ENCODE assay signal across 31 cellular contexts in genomic region chr2:33505966-33506365, GRCh38. TPM values are rescaled to one million over a fixed set of nuclear protein-coding genes. Genes with fewer than 3 reads are reported as not detected.
A peak's percentile ranks its signal among the peaks of the same experiment; 100 is the strongest.
DNase-seq lines count a peak whose midpoint lies in the region; ATAC-seq, FAIRE-seq and TF ChIP-seq lines count a peak whose summit lies in the region.
"Had no signal": no experiment of that assay in that cellular context is flagged by ENCODE, and none has a peak within 500 bp of the region (broad histone marks: within the 10 kb centered on the region; RNA-seq: fewer than 3 reads in every experiment).

No MANE protein-coding gene starts in this region.

- H3K9me3 ChIP-seq in suprapubic skin (no peaks in the 10 kb centered on the region), upper lobe of left lung (no peaks in the 10 kb centered on the region)
- H3K9me3 ChIP-seq: BE2C, body of pancreas, psoas muscle had no signal

- TF ChIP-seq POLR2A in suprapubic skin (IDR thresholded peaks at IDR 0.05) (no peak), upper lobe of left lung (IDR thresholded peaks at IDR 0.05) (no peak)

- 50% methylated on average over 1 of the region's 1 CpG for WGBS in suprapubic skin
- WGBS in upper lobe of left lung, 2 donors: 50 to 93% methylated on average over 1 of the region's 1 CpG

- TF ChIP-seq EP300 in suprapubic skin (IDR thresholded peaks at IDR 0.05) (no peak), upper lobe of left lung (IDR thresholded peaks at IDR 0.05) (no peak)

- ATAC-seq in upper lobe of left lung (ENCODE audit: low FRiP score in 2 of 2): no peak
- ATAC-seq: activated naive CD8-positive, alpha-beta T cell treated with anti-CD3 and anti-CD28 coated beads, Interleukin-2, amount 50 U/mL, for 24 hours; body of pancreas; CD8-positive, alpha-beta T cell; GM12878; HepG2; left ventricle myocardium superior; naive thymus-derived CD8-positive, alpha-beta T cell; PC-3 had no signal

- H3K27me3 ChIP-seq in layer of hippocampus (ENCODE audit: control insufficient read depth, insufficient read depth, low read length) (no peaks in the 10 kb centered on the region), suprapubic skin (no peaks in the 10 kb centered on the region), upper lobe of left lung (no peaks in the 10 kb centered on the region)
- H3K27me3 ChIP-seq: body of pancreas had no signal

- H3K4me3 ChIP-seq in suprapubic skin (no peak overlapping the region), upper lobe of left lung (no peak overlapping the region)
- H3K4me3 ChIP-seq: body of pancreas, GM12878, psoas muscle had no signal

- in situ Hi-C loops in SK-MEL-5 (cut with HindIII; ENCODE audit: low pct_unique_long_range_greater_than_20kb, low sequenced_read_pairs): no loop called here

- intact Hi-C loops in cardiac septum (cut with DNase I): no loop called here

- H3K27ac ChIP-seq in layer of hippocampus (ENCODE audit: low read depth, low read length): peak overlapping the region; percentile 96
- peak overlapping the region; percentile 1 for H3K27ac ChIP-seq in suprapubic skin
- no peak overlapping the region for H3K27ac ChIP-seq in upper lobe of left lung
- H3K27ac ChIP-seq: body of pancreas, psoas muscle had no signal

- peak; percentile 94 for DNase-seq in SK-MEL-5 (ENCODE audit: low read depth, low spot score)
- peak; percentile 1 for DNase-seq in cerebellar cortex (ENCODE audit: low spot score)
- no peak for DNase-seq in suprapubic skin (ENCODE audit: low spot score in 2 of 2)
- DNase-seq in cardiac septum (ENCODE audit: low spot score): no peak
- no peak for DNase-seq in upper lobe of left lung
- no peak for DNase-seq in HTR-8/SVneo (ENCODE audit: insufficient read length, low spot score)
- DNase-seq: activated CD4-positive, alpha-beta memory T cell treated with anti-CD3 and anti-CD28 coated beads, Interleukin-2, amount 10 ng/mL, durations not matched to agents 7 days and 5 days; activated CD4-positive, alpha-beta T cell treated with anti-CD3 and anti-CD28 coated beads for 1 hour; activated CD8-positive, alpha-beta memory T cell treated with anti-CD3 and anti-CD28 coated beads, Interleukin-2, amount 50 U/mL, for 4 hours; activated naive CD4-positive, alpha-beta T cell; activated naive CD8-positive, alpha-beta T cell treated with anti-CD3 and anti-CD28 coated beads, Interleukin-2, amount 50 U/mL, for 24 hours; BE2C; body of pancreas; CD8-positive, alpha-beta T cell; glutamatergic neuron; H9; left ventricle myocardium superior; naive thymus-derived CD8-positive, alpha-beta T cell; NCI-H2029 treated with DMSO at 0.1 percent for 48 hours; NCI-H524 treated with DMSO at 0.1 percent for 48 hours; occipital lobe; PC-3; psoas muscle; stimulated activated CD4-positive, alpha-beta T cell treated with anti-CD3 and anti-CD28 coated beads, Interleukin-15, amount 100 ng/mL, for 24 hours; stimulated activated CD4-positive, alpha-beta T cell treated with anti-CD3 and anti-CD28 coated beads, Interleukin-4, amount 100 ng/mL, for 4 hours; T-helper 2 cell had no signal

- no peaks in the 10 kb centered on the region for H3K36me3 ChIP-seq in suprapubic skin
- H3K36me3 ChIP-seq in upper lobe of left lung: no peaks in the 10 kb centered on the region
- H3K36me3 ChIP-seq: BE2C had no signal

- FAIRE-seq in HTR-8/SVneo (lab: Jason Lieb, UNC): no peak
- FAIRE-seq: GM12878, HepG2, keratinocyte, urothelium cell line had no signal

- no peaks in the 10 kb centered on the region for H3K4me1 ChIP-seq in suprapubic skin
- no peaks in the 10 kb centered on the region for H3K4me1 ChIP-seq in upper lobe of left lung
- H3K4me1 ChIP-seq: BE2C, body of pancreas had no signal

- TF ChIP-seq CTCF in suprapubic skin (IDR thresholded peaks at IDR 0.05): no peak
- no peak for TF ChIP-seq CTCF in upper lobe of left lung (IDR thresholded peaks at IDR 0.05)

RNA-seq across cellular contexts. Expression of gene RASGRP3, which starts 29.5 kb away (rescaled TPM):
- total RNA-seq in SK-MEL-5 (2014; rRNA removed; shearing (Covaris generic)): 25.8 and 26.3 TPM in 2 replicates
- polyA plus RNA-seq in SK-MEL-5 (2015; cell fraction: cytosol; rRNA removed): 3.0 and 3.7 TPM in 2 replicates
- polyA plus RNA-seq in SK-MEL-5 (2015; cell fraction: nucleus; rRNA removed): 8.3 and 26.7 TPM in 2 replicates
- total RNA-seq in suprapubic skin (10 to 100 TPM in 1 of 4 donors, 1 to 10 TPM in 3; 4.1 to 11.1 (median 6.4) TPM), cardiac septum (49.4 TPM), upper lobe of left lung (10 to 100 TPM in 5 of 6 donors, 1 to 10 TPM in 1; 7.0 to 34.6 (median 14.1) TPM)
- total RNA-seq: H9, HepG2 had no signal

Comparison
In these comparisons a context has a peak if more than half of its experiments do, and no peak if none do; other contexts are left out.
1. DNase-seq: peak in SK-MEL-5 (single experiment) and cerebellar cortex (single experiment); none in suprapubic skin (0 of 2), cardiac septum (single experiment), upper lobe of left lung (0 of 2) and HTR-8/SVneo (single experiment).
2. H3K27ac ChIP-seq: peak in layer of hippocampus (single experiment) and suprapubic skin (single experiment); none in upper lobe of left lung (0 of 4).